Comparison of ENCODE assay signal across 12 cellular contexts in the genomic region with DNA sequence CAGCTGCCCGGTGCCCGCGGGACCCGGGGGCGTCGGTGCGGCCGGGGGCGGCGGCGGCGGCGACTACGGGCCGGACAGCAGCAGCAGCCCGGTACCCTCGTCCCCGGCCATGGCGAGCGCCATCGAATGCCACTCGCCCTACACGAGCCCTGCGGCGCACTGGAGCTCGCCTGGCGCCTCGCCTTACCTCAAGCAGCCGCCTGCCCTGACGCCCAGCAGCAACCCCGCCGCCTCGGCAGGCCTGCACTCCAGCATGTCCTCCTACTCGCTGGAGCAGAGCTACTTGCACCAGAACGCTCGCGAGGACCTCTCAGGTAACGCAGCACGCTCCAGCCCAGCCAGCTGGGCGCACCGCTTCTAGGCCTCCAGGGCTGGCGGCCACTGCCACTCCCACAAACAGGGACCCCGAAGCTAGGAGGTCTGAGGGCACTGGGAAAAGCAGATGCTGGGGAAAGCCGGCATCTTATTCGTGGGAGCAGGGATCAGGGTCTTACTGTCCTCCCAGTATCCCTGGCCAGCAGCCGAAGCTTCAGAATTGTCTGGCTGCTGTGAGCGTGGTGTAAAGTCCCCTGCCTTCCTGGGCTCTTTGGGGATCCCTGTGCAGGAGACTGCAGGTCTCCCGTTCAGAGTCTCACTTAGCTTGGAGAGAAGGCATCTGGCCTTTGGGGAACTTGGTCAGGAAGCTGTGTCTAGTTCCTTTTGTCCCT. TPM values are rescaled to one million over a fixed set of nuclear protein-coding genes. Genes with fewer than 3 reads are reported as not detected.
DNase-seq lines count a peak whose midpoint lies in the region; ATAC-seq and TF ChIP-seq lines count a peak whose summit lies in the region.
"Had no signal": no experiment of that assay in that cellular context is flagged by ENCODE, and none has a peak within 500 bp of the region (broad histone marks: within the 10 kb centered on the region; RNA-seq: fewer than 3 reads in every experiment).

No MANE protein-coding gene starts in this region.

- H3K27me3 Mint-ChIP-seq in naive B cell, result peaks cover 65 to 90% (median 83%) of the 10 kb centered on the region in 3 donors

- DNase-seq in AG04450 (ENCODE audit: low read depth, low spot score) (no peak), HAP-1 (ENCODE audit: low spot score in 2 of 2) (peak; percentile 29 to 59), dedifferentiated amniotic fluid mesenchymal stem cell (ENCODE audit: extremely low spot score) (peak; percentile 21), naive B cell (no peak), OCI-M2 (lab: John Stamatoyannopoulos, UW; ENCODE audit: unreplicated experiment) (no peak), NCI-H2081 (lab: John Stamatoyannopoulos, UW) (no peak), NCI-H128 (lab: John Stamatoyannopoulos, UW; ENCODE audit: unreplicated experiment) (no peak), GDM1 (lab: John Stamatoyannopoulos, UW) (no peak)
- DNase-seq: GF-D8, MM.1S, nucleus accumbens had no signal

- peaks cover 18% of the 10 kb centered on the region for H3K4me1 ChIP-seq in HAP-1

- H3K27me3 ChIP-seq in AG04450 (ENCODE audit: control insufficient read depth, insufficient read depth, low read length) (no peaks in the 10 kb centered on the region), HAP-1 (ENCODE audit: low read depth) (no peaks in the 10 kb centered on the region)

- peak overlapping the region; percentile 21 for H3K27ac ChIP-seq in AG04450 (ENCODE audit: low read depth, low read length)

- peak overlapping the region; percentile 76 for H3K4me3 ChIP-seq in AG04450 (ENCODE audit: low read depth, low read length)
- H3K4me3 ChIP-seq in HAP-1, result peak overlapping the region; percentile 58

- H3K4me1 Mint-ChIP-seq in naive B cell, result peaks cover 19 to 44% (median 34%) of the 10 kb centered on the region in 3 donors

- in situ Hi-C loops in HAP-1 (cut with MboI; ENCODE audit: low sequenced_read_pairs), result loop anchor here (25.0 kb wide), 2 partner anchors 604 to 804 kb away; no protein-coding TSS in a partner anchor

- H3K36me3 Mint-ChIP-seq in naive B cell, result peaks cover 0 to 10% of the 10 kb centered on the region in 2 donors

- no peak for TF ChIP-seq CTCF in AG04450 (IDR thresholded peaks at IDR 0.05; ENCODE audit: low read depth, low read length)

- H3K4me3 Mint-ChIP-seq in naive B cell, result peak overlapping the region; percentile 55 to 82 (median 68)

- no peak overlapping the region for H3K27ac Mint-ChIP-seq in naive B cell

- no peaks in the 10 kb centered on the region for H3K36me3 ChIP-seq in HAP-1 (replicated peaks)

- POLR2A ChIA-PET in AG04450 (lab: Yijun Ruan, JAX), result interaction anchor here (0.9 kb wide), 1 partner anchor 698 kb away, joined by 5 read pairs; no protein-coding TSS in a partner anchor

- H3K9me3 Mint-ChIP-seq in naive B cell, result peaks cover 0 to 4% (median 0%) of the 10 kb centered on the region in 7 donors

- no peak for ATAC-seq in naive B cell (ENCODE audit: low read depth in 2 of 2)
- ATAC-seq: HCT116 had no signal

- H3K9me3 ChIP-seq in AG04450 (ENCODE audit: control insufficient read depth, insufficient read depth, low read length), result no peaks in the 10 kb centered on the region; the same call in 1 of the 2 replicates
- no peaks in the 10 kb centered on the region for H3K9me3 ChIP-seq in HAP-1

- CTCF ChIA-PET in AG04450 (lab: Charles Lee), result interaction anchor here (0.8 to 1.6 kb wide), 4 partner anchors 9 to 669 kb away, joined by 3 to 4 read pairs (median 3); no protein-coding TSS in a partner anchor

RNA-seq across cellular contexts. Expression of a gene that starts 1.6 kb away (rescaled TPM):
- polyA plus RNA-seq in AG04450 (2011; rRNA removed), result 17.3 TPM in 2 replicates
- polyA minus RNA-seq in AG04450 (2011; rRNA and poly(A)+ RNA removed), result 13.0 and 13.8 TPM in 2 replicates
- polyA plus RNA-seq in naive B cell (ENCODE audit: low read depth in 6 of 6), result not detected

Comparison
In these comparisons a context has a peak if more than half of its experiments do, and no peak if none do; other contexts are left out.
1. DNase-seq: peak in HAP-1 (2 of 2) and dedifferentiated amniotic fluid mesenchymal stem cell (single experiment); none in AG04450 (single experiment), naive B cell (single experiment), OCI-M2 (single experiment), NCI-H2081 (0 of 2), NCI-H128 (single experiment) and GDM1 (single experiment).
2. RNA of a gene that starts 1.6 kb away (polyA plus RNA-seq): 17.3 TPM in AG04450; not detected in naive B cell; every median in the first group is over 10 times any median in the second.